Comparison of ENCODE assay signal across 8 cellular contexts in the genomic region with DNA sequence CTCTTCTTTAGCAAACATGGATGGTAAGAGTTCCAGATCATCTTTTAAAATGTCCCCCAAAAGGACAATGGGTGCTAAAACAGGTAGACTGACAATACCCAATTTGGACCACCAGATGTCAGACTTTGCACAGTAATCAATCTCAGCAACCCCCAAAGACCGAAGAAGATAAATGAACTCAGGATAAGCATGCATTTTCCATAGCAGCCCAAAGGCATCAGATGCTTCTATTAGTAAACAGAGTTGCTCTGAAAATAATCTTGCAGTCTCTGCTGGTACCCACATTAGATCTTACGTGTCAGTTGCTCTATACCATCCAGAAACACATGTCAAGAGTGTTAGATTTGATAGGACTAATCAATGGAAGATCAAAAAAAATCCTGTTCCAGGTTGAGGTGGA. TPM values are rescaled to one million over a fixed set of nuclear protein-coding genes. Genes with fewer than 3 reads are reported as not detected.
DNase-seq lines count a peak whose midpoint lies in the region; ATAC-seq and TF ChIP-seq lines count a peak whose summit lies in the region.

No MANE protein-coding gene starts in this region.

- no peaks in the 10 kb centered on the region for H3K79me2 ChIP-seq in osteoblast (ENCODE audit: insufficient read depth, low read length)

- H3K4me1 Mint-ChIP-seq in activated CD4-positive, alpha-beta T cell treated with anti-CD3 and anti-CD28 coated beads, Interleukin-2, amount 10 ng/mL, durations not matched to agents 24 days and 14 days = peaks cover 2% of the 10 kb centered on the region
- H3K4me1 Mint-ChIP-seq in activated T-helper 1 cell treated with anti-CD3 and anti-CD28 coated beads, Interleukin-12 subunit alpha, Interleukin-12 subunit beta, Interleukin-2, Interleukin-4 antibody, amounts not matched to agents 30 ng/mL and 10 ng/mL and 1 ng/mL, durations not matched to agents 14 hours and 24 hours and 36 hours (ENCODE audit: low read depth) = peaks cover 4% of the 10 kb centered on the region

- H4K20me1 ChIP-seq in osteoblast (ENCODE audit: insufficient read depth, low read length) = no peaks in the 10 kb centered on the region

- H3K27ac ChIP-seq in osteoblast (ENCODE audit: low read depth, low read length) = no peak overlapping the region

- H2AFZ ChIP-seq in osteoblast (ENCODE audit: low read length) = no peak overlapping the region

- H3K4me1 ChIP-seq in osteoblast (ENCODE audit: insufficient read depth, low read length) = peaks cover 25% of the 10 kb centered on the region

- no peak overlapping the region for H3K4me3 Mint-ChIP-seq in activated CD4-positive, alpha-beta T cell treated with anti-CD3 and anti-CD28 coated beads, Interleukin-2, amount 10 ng/mL, durations not matched to agents 24 days and 14 days
- H3K4me3 Mint-ChIP-seq in activated T-helper 1 cell treated with anti-CD3 and anti-CD28 coated beads, Interleukin-12 subunit alpha, Interleukin-12 subunit beta, Interleukin-2, Interleukin-4 antibody, amounts not matched to agents 30 ng/mL and 10 ng/mL and 1 ng/mL, durations not matched to agents 14 hours and 24 hours and 36 hours = no peak overlapping the region

- no peaks in the 10 kb centered on the region for H3K9me3 Mint-ChIP-seq in activated CD4-positive, alpha-beta T cell treated with anti-CD3 and anti-CD28 coated beads, Interleukin-2, amount 10 ng/mL, durations not matched to agents 24 days and 14 days
- H3K9me3 Mint-ChIP-seq in activated T-helper 1 cell treated with anti-CD3 and anti-CD28 coated beads, Interleukin-12 subunit alpha, Interleukin-12 subunit beta, Interleukin-2, Interleukin-4 antibody, amounts not matched to agents 30 ng/mL and 10 ng/mL and 1 ng/mL, durations not matched to agents 14 hours and 24 hours and 36 hours = no peaks in the 10 kb centered on the region

- H3K36me3 Mint-ChIP-seq in activated CD4-positive, alpha-beta T cell treated with anti-CD3 and anti-CD28 coated beads, Interleukin-2, amount 10 ng/mL, durations not matched to agents 24 days and 14 days (ENCODE audit: low read depth) = no peaks in the 10 kb centered on the region
- H3K36me3 Mint-ChIP-seq in activated T-helper 1 cell treated with anti-CD3 and anti-CD28 coated beads, Interleukin-12 subunit alpha, Interleukin-12 subunit beta, Interleukin-2, Interleukin-4 antibody, amounts not matched to agents 30 ng/mL and 10 ng/mL and 1 ng/mL, durations not matched to agents 14 hours and 24 hours and 36 hours (ENCODE audit: low read depth) = no peaks in the 10 kb centered on the region

- no peak overlapping the region for H3K27ac Mint-ChIP-seq in activated CD4-positive, alpha-beta T cell treated with anti-CD3 and anti-CD28 coated beads, Interleukin-2, amount 10 ng/mL, durations not matched to agents 24 days and 14 days
- H3K27ac Mint-ChIP-seq in activated T-helper 1 cell treated with anti-CD3 and anti-CD28 coated beads, Interleukin-12 subunit alpha, Interleukin-12 subunit beta, Interleukin-2, Interleukin-4 antibody, amounts not matched to agents 30 ng/mL and 10 ng/mL and 1 ng/mL, durations not matched to agents 14 hours and 24 hours and 36 hours = no peak overlapping the region

- no peak overlapping the region for H3K4me3 ChIP-seq in fibroblast of villous mesenchyme (ENCODE audit: low read depth, low read length)
- H3K4me3 ChIP-seq in osteoblast (ENCODE audit: insufficient read depth, low read length) = no peak overlapping the region

- DNase-seq in AG09319 (ENCODE audit: extremely low read depth, low read depth) (no peak), NCI-H2107 (lab: John Stamatoyannopoulos, UW) (peak; percentile 15), fibroblast of villous mesenchyme (ENCODE audit: low read depth) (peak; percentile 56), osteoblast (ENCODE audit: insufficient read length, low spot score, missing footprints) (no peak)
- peak; percentile 81 for DNase-seq in activated CD4-positive, alpha-beta T cell treated with anti-CD3 and anti-CD28 coated beads, Interleukin-2, amount 10 ng/mL, durations not matched to agents 24 days and 14 days
- no peak for DNase-seq in activated T-helper 1 cell treated with anti-CD3 and anti-CD28 coated beads, Interleukin-12 subunit alpha, Interleukin-12 subunit beta, Interleukin-2, Interleukin-4 antibody, amounts not matched to agents 30 ng/mL and 10 ng/mL and 1 ng/mL, durations not matched to agents 14 hours and 24 hours and 36 hours (ENCODE audit: low spot score)

- TF ChIP-seq CTCF in AG09319 (IDR thresholded peaks at IDR 0.05; ENCODE audit: low read depth, low read length) = peak; percentile 69
- peak; percentile 70 for TF ChIP-seq CTCF in GM12872 (IDR thresholded peaks at IDR 0.05; ENCODE audit: insufficient read depth, low read depth, low read length)
- TF ChIP-seq CTCF in fibroblast of villous mesenchyme (IDR thresholded peaks at IDR 0.05; ENCODE audit: insufficient read depth, low read depth, low read length) = peak; percentile 77
- TF ChIP-seq CTCF in osteoblast (IDR thresholded peaks at IDR 0.05; ENCODE audit: extremely low read depth, low read depth, low read length) = peak; percentile 76

- H3K9me3 ChIP-seq in osteoblast (ENCODE audit: low read depth, low read length) = no peaks in the 10 kb centered on the region

- no peaks in the 10 kb centered on the region for H3K36me3 ChIP-seq in osteoblast (ENCODE audit: insufficient read depth, low read length)

- no peaks in the 10 kb centered on the region for H3K27me3 ChIP-seq in osteoblast (ENCODE audit: insufficient read depth, low read length)

- intact Hi-C loops in activated CD4-positive, alpha-beta T cell treated with anti-CD3 and anti-CD28 coated beads, Interleukin-2, amount 10 ng/mL, durations not matched to agents 24 days and 14 days (cut with micrococcal nuclease) = loop anchor here (1.0 to 5.0 kb wide), 6 partner anchors 43 to 593 kb away; no protein-coding TSS in a partner anchor
- intact Hi-C loops in activated T-helper 1 cell treated with anti-CD3 and anti-CD28 coated beads, Interleukin-12 subunit alpha, Interleukin-12 subunit beta, Interleukin-2, Interleukin-4 antibody, amounts not matched to agents 30 ng/mL and 10 ng/mL and 1 ng/mL, durations not matched to agents 14 hours and 24 hours and 36 hours (cut with micrococcal nuclease) = loop anchor here (1.0 kb wide), 5 partner anchors 63 to 593 kb away; no protein-coding TSS in a partner anchor

- no peak overlapping the region for H3K4me2 ChIP-seq in osteoblast (ENCODE audit: insufficient read depth, low read length)

- peak; percentile 80 for ATAC-seq in HG02852 (IDR thresholded peaks at IDR 0.05; ENCODE audit: unreplicated experiment)

- peaks cover 13% of the 10 kb centered on the region for H3K27me3 Mint-ChIP-seq in activated CD4-positive, alpha-beta T cell treated with anti-CD3 and anti-CD28 coated beads, Interleukin-2, amount 10 ng/mL, durations not matched to agents 24 days and 14 days
- H3K27me3 Mint-ChIP-seq in activated T-helper 1 cell treated with anti-CD3 and anti-CD28 coated beads, Interleukin-12 subunit alpha, Interleukin-12 subunit beta, Interleukin-2, Interleukin-4 antibody, amounts not matched to agents 30 ng/mL and 10 ng/mL and 1 ng/mL, durations not matched to agents 14 hours and 24 hours and 36 hours (ENCODE audit: insufficient read depth) = peaks cover 5% of the 10 kb centered on the region

RNA-seq across cellular contexts. Expression of a gene that starts 20.6 kb away (rescaled TPM):
- 0.12 TPM in 1 of 2 replicates, not detected in the other for total RNA-seq in activated CD4-positive, alpha-beta T cell treated with anti-CD3 and anti-CD28 coated beads, Interleukin-2, amount 10 ng/mL, durations not matched to agents 24 days and 14 days
- total RNA-seq in fibroblast of villous mesenchyme (under 0.01 TPM in 2 replicates), osteoblast (0.36 and 0.59 TPM in 2 replicates)
- total RNA-seq in activated T-helper 1 cell treated with anti-CD3 and anti-CD28 coated beads, Interleukin-12 subunit alpha, Interleukin-12 subunit beta, Interleukin-2, Interleukin-4 antibody, amounts not matched to agents 30 ng/mL and 10 ng/mL and 1 ng/mL, durations not matched to agents 14 hours and 24 hours and 36 hours = 0.10 and 0.12 TPM in 2 replicates

Comparison
In these comparisons a context has a peak if more than half of its experiments do, and no peak if none do; other contexts are left out.
1. DNase-seq: peak in NCI-H2107 (single experiment), activated CD4-positive, alpha-beta T cell treated with anti-CD3 and anti-CD28 coated beads, Interleukin-2, amount 10 ng/mL, durations not matched to agents 24 days and 14 days (single experiment) and fibroblast of villous mesenchyme (single experiment); none in AG09319 (single experiment), osteoblast (single experiment) and activated T-helper 1 cell treated with anti-CD3 and anti-CD28 coated beads, Interleukin-12 subunit alpha, Interleukin-12 subunit beta, Interleukin-2, Interleukin-4 antibody, amounts not matched to agents 30 ng/mL and 10 ng/mL and 1 ng/mL, durations not matched to agents 14 hours and 24 hours and 36 hours (single experiment).
2. Peak in every context shown above with its lines, with median percentiles within 50 percentile points of each other: CTCF ChIP-seq.